28 cellular contexts compared by ENCODE assay signal in genomic region chr6:104614394-104614793, GRCh38.
"Had no signal": no experiment of that assay in that cellular context is flagged by ENCODE, and none has a peak within 500 bp of the region (broad histone marks: within the 10 kb centered on the region; RNA-seq: fewer than 3 reads in every experiment).

No MANE protein-coding gene starts in this region.

- DNase-seq: activated CD4-positive, alpha-beta T cell treated with anti-CD3 and anti-CD28 coated beads, Interleukin-2, amount 10 ng/mL, durations not matched to agents 24 days and 14 days; activated CD4-positive, alpha-beta T cell treated with anti-CD3 and anti-CD28 coated beads, Interleukin-2, amount 50 U/mL, for 4 hours; activated CD8-positive, alpha-beta T cell treated with anti-CD3 and anti-CD28 coated beads for 36 hours; activated effector memory CD4-positive, alpha-beta T cell treated with anti-CD3 and anti-CD28 coated beads, Interleukin-2, amount 50 U/mL, for 16 hours; activated naive CD4-positive, alpha-beta T cell; activated naive CD4-positive, alpha-beta T cell treated with anti-CD3 and anti-CD28 coated beads, Interleukin-2, amount 50 U/mL, for 16 hours; activated naive CD8-positive, alpha-beta T cell treated with anti-CD3 and anti-CD28 coated beads for 36 hours; activated T-cell treated with anti-CD3 and anti-CD28 coated beads, Interleukin-2, amount 50 U/mL, for 1 hour; activated T-cell treated with anti-CD3 and anti-CD28 coated beads, Interleukin-2, amount 50 U/mL, for 72 hours; amniotic stem cell; aorta; Karpas-422; KBM-7; NCI-H1105 treated with DMSO at 0.1 percent for 48 hours; NCI-H1436; NCI-H1694; NCI-H1930; NCI-H2081 treated with DMSO at 0.1 percent for 48 hours; NCI-H226; NCI-H446 treated with DMSO at 0.1 percent for 48 hours; NCI-H524; NCI-H82; SW 1271; T-helper 1 cell; T-helper 2 cell; T-helper 9 cell had no signal

- H3K27me3 ChIP-seq: brain microvascular endothelial cell had no signal

- ATAC-seq: activated CD8-positive, alpha-beta T cell treated with anti-CD3 and anti-CD28 coated beads for 36 hours; activated T-cell treated with anti-CD3 and anti-CD28 coated beads, Interleukin-2, amount 50 U/mL, for 72 hours; Panc1 had no signal

- H3K36me3 ChIP-seq: brain microvascular endothelial cell had no signal
